9 cellular contexts compared by ENCODE assay signal in the genomic region with DNA sequence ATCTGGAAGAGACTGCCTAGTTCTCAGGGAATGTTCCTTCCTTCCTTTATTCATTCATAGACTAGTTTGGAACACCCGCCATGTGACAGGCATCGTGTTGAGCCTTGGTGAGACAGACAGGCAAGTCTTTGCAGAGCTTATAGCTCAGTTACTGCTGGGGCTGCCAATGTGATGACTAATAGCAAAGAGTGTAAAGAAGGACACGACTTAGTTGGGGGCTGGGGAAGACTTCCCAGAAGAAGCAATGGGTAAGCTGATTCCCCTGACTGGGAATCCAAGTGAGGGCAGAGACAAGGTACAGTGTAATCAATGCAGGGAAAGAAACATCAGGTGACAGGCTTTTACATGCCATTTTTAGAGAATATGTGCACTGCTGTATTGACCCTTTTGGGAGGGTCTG.
DNase-seq lines count a peak whose midpoint lies in the region; ATAC-seq, FAIRE-seq and TF ChIP-seq lines count a peak whose summit lies in the region.
"Had no signal": no experiment of that assay in that cellular context is flagged by ENCODE, and none has a peak within 500 bp of the region (broad histone marks: within the 10 kb centered on the region; RNA-seq: fewer than 3 reads in every experiment).

No MANE protein-coding gene starts in this region.

- peak overlapping the region; percentile 73 for H3K27ac Mint-ChIP-seq in T-helper 2 cell treated with Interferon-gamma antibody and Interleukin-4, amounts not matched to agents 5 μg/mL and 100 μg/mL, for 36 hours

- H3K36me3 Mint-ChIP-seq in T-helper 2 cell treated with Interferon-gamma antibody and Interleukin-4, amounts not matched to agents 5 μg/mL and 100 μg/mL, for 36 hours (ENCODE audit: low read depth) = peaks cover 2% of the 10 kb centered on the region

- H3K27me3 Mint-ChIP-seq in T-helper 2 cell treated with Interferon-gamma antibody and Interleukin-4, amounts not matched to agents 5 μg/mL and 100 μg/mL, for 36 hours (ENCODE audit: low read depth) = no peaks in the 10 kb centered on the region

- FAIRE-seq in urothelium cell line (lab: Jason Lieb, UNC) = no peak

- no peak overlapping the region for H3K4me3 ChIP-seq in fibroblast of pulmonary artery (replicated peaks; ENCODE audit: low read depth, low read length)

- no peak for TF ChIP-seq CTCF in fibroblast of pulmonary artery (IDR thresholded peaks at IDR 0.05; ENCODE audit: low read length, missing control alignments)

- H3K4me3 Mint-ChIP-seq in T-helper 2 cell treated with Interferon-gamma antibody and Interleukin-4, amounts not matched to agents 5 μg/mL and 100 μg/mL, for 36 hours = peak overlapping the region; percentile 80

- H3K4me1 Mint-ChIP-seq in T-helper 2 cell treated with Interferon-gamma antibody and Interleukin-4, amounts not matched to agents 5 μg/mL and 100 μg/mL, for 36 hours (ENCODE audit: low read depth) = peaks cover 95% of the 10 kb centered on the region

- H3K9me3 Mint-ChIP-seq in T-helper 2 cell treated with Interferon-gamma antibody and Interleukin-4, amounts not matched to agents 5 μg/mL and 100 μg/mL, for 36 hours = peaks cover 3% of the 10 kb centered on the region

- DNase-seq in stimulated activated CD4-positive, alpha-beta T cell treated with anti-CD3 and anti-CD28 coated beads, Interleukin-15, amount 100 ng/mL, for 24 hours = peak; percentile 30
- DNase-seq in stimulated activated CD4-positive, alpha-beta T cell treated with anti-CD3 and anti-CD28 coated beads, Interleukin-4, amount 100 ng/mL, for 1 hour = no peak
- no peak for DNase-seq in T-helper 2 cell treated with Interferon-gamma antibody and Interleukin-4, amounts not matched to agents 5 μg/mL and 100 μg/mL, for 36 hours (ENCODE audit: low spot score)
- peak; percentile 80 for DNase-seq in fibroblast of pulmonary artery (ENCODE audit: low read depth)
- DNase-seq in urothelium cell line (ENCODE audit: low spot score) = peak; percentile 90
- no peak for DNase-seq in NCI-H2029 treated with DMSO at 0.1 percent for 48 hours (lab: John Stamatoyannopoulos, UW)
- no peak for DNase-seq in activated CD4-positive, CD25-positive, alpha-beta regulatory T cell treated with anti-CD3 and anti-CD28 coated beads, Interleukin-2, amount 50 U/mL, for 72 hours
- DNase-seq: NCI-H510A treated with DMSO at 0.1 percent for 48 hours had no signal

- no peak for ATAC-seq in HG02981 (IDR thresholded peaks at IDR 0.05; ENCODE audit: unreplicated experiment)

Comparison
In these comparisons a context has a peak if more than half of its experiments do, and no peak if none do; other contexts are left out.
1. DNase-seq: peak in stimulated activated CD4-positive, alpha-beta T cell treated with anti-CD3 and anti-CD28 coated beads, Interleukin-15, amount 100 ng/mL, for 24 hours (single experiment), fibroblast of pulmonary artery (single experiment) and urothelium cell line (single experiment); none in stimulated activated CD4-positive, alpha-beta T cell treated with anti-CD3 and anti-CD28 coated beads, Interleukin-4, amount 100 ng/mL, for 1 hour (single experiment), T-helper 2 cell treated with Interferon-gamma antibody and Interleukin-4, amounts not matched to agents 5 μg/mL and 100 μg/mL, for 36 hours (single experiment), NCI-H2029 treated with DMSO at 0.1 percent for 48 hours (single experiment) and activated CD4-positive, CD25-positive, alpha-beta regulatory T cell treated with anti-CD3 and anti-CD28 coated beads, Interleukin-2, amount 50 U/mL, for 72 hours (single experiment).